13 cellular contexts compared by ENCODE assay signal in genomic region chr5:149391076-149391475, GRCh38. TPM values are rescaled to one million over a fixed set of nuclear protein-coding genes. Genes with fewer than 3 reads are reported as not detected.
"Had no signal": no experiment of that assay in that cellular context is flagged by ENCODE, and none has a peak within 500 bp of the region (broad histone marks: within the 10 kb centered on the region; RNA-seq: fewer than 3 reads in every experiment).

No MANE protein-coding gene starts in this region.

RNA-seq across cellular contexts. Expression of gene IL17B, which starts 12.0 kb away (rescaled TPM):
- total RNA-seq: activated CD4-positive, alpha-beta memory T cell treated with anti-CD3 and anti-CD28 coated beads, Interleukin-2, amount 10 ng/mL, durations not matched to agents 7 days and 5 days; activated CD4-positive, alpha-beta T cell treated with anti-CD3 and anti-CD28 coated beads, Interleukin-2, amount 10 ng/mL, durations not matched to agents 7 days and 5 days; activated naive CD4-positive, alpha-beta T cell treated with anti-CD3 and anti-CD28 coated beads, Interleukin-2, amount 50 U/mL, for 72 hours; activated naive CD8-positive, alpha-beta T cell treated with anti-CD3 and anti-CD28 coated beads, Interleukin-2, amount 10 ng/mL, durations not matched to agents 7 days and 5 days; activated T-cell treated with anti-CD3 and anti-CD28 coated beads, Interleukin-2, amount 50 U/mL, for 72 hours; cardiac septum; cerebellum; endodermal cell; epithelial cell of proximal tubule; fibroblast of lung; fibroblast of villous mesenchyme; T-helper 1 cell treated with Interleukin-12 subunit alpha and Interleukin-12 subunit beta and Interleukin-4 antibody, amounts not matched to agents 30 ng/mL and 1 ng/mL, for 36 hours; WTC11 had no signal
